In genomic region chr17:35651467-35651866, GRCh38 we compare ENCODE assay signal across 4 cellular contexts.
TF ChIP-seq lines count a peak whose summit lies in the region.

No MANE protein-coding gene starts in this region.

TF ChIP-seq in HepG2, 621 proteins besides CTCF, POLR2A, EP300 and RAD21:
- peak; percentile 51 for TF ChIP-seq MAFF (IDR thresholded peaks at IDR 0.05; ENCODE audit: low read depth, low read length)
- TF ChIP-seq ZNF24 (IDR thresholded peaks at IDR 0.05), result no peak
- TF ChIP-seq MAFK (conservative IDR thresholded peaks at IDR 0.05 in 1 of 2, IDR thresholded peaks at IDR 0.05 in 1 of 2; ENCODE audit: low read length in 2 of 2), result peak; percentile 77
TF ChIP-seq in HepG2: peak in this region for 2.

TF ChIP-seq in A549, 52 proteins besides CTCF, POLR2A, EP300 and RAD21:
- TF ChIP-seq MAFK (IDR thresholded peaks at IDR 0.05; ENCODE audit: partially characterized antibody) (peak; percentile 75), PHF8 (IDR thresholded peaks at IDR 0.05; ENCODE audit: borderline replicate concordance, low read depth) (no peak), HDAC2 (IDR thresholded peaks at IDR 0.05) (no peak), REST (IDR thresholded peaks at IDR 0.05) (no peak), HMGXB4 (CRISPR knock-in tag; IDR thresholded peaks at IDR 0.05; ENCODE audit: borderline replicate concordance) (no peak), GATA3 (IDR thresholded peaks at IDR 0.05; ENCODE audit: borderline replicate concordance) (no peak)

TF ChIP-seq in IMR-90, 13 proteins besides CTCF, POLR2A, EP300 and RAD21:
- TF ChIP-seq MAZ (IDR thresholded peaks at IDR 0.05; ENCODE audit: borderline replicate concordance, low read depth, low read length), result no peak
- TF ChIP-seq MAFK (IDR thresholded peaks at IDR 0.05; ENCODE audit: low read depth, low read length), result peak; percentile 58; the same call in 1 of the 2 replicates

TF ChIP-seq in K562, 482 proteins besides CTCF, POLR2A, EP300 and RAD21:
- TF ChIP-seq ZNF316 (IDR thresholded peaks at IDR 0.05) (peak; percentile 69), STAT5B (CRISPR knock-in tag; IDR thresholded peaks at IDR 0.05) (no peak), KLF16 (IDR thresholded peaks at IDR 0.05) (no peak), MAFK (IDR thresholded peaks at IDR 0.05; ENCODE audit: low read length) (peak; percentile 44; the same call in 1 of the 2 replicates), MAFF (IDR thresholded peaks at IDR 0.05; ENCODE audit: low read length) (peak; percentile 55; the same call in 1 of the 2 replicates), MEIS2 (IDR thresholded peaks at IDR 0.05; ENCODE audit: partially characterized antibody) (no peak), ZNF699 (CRISPR knock-in tag; IDR thresholded peaks at IDR 0.05; ENCODE audit: insufficient replicate concordance) (no peak), MTA1 (IDR thresholded peaks at IDR 0.05; ENCODE audit: borderline replicate concordance) (no peak), U2AF2 (optimal IDR thresholded peaks at IDR 0.05; ENCODE audit: low read depth, low read length) (no peak), NFXL1 (CRISPR knock-in tag; IDR thresholded peaks at IDR 0.05) (no peak), ZBTB11 (CRISPR knock-in tag; IDR thresholded peaks at IDR 0.05) (no peak), FOXK1 (CRISPR knock-in tag; IDR thresholded peaks at IDR 0.05; ENCODE audit: borderline replicate concordance) (no peak), ZNF23 (CRISPR knock-in tag; IDR thresholded peaks at IDR 0.05) (no peak), ZBTB17 (CRISPR knock-in tag; IDR thresholded peaks at IDR 0.05) (no peak), XRCC5 (IDR thresholded peaks at IDR 0.05; ENCODE audit: low read depth, low read length) (no peak), HSF4 (CRISPR knock-in tag; IDR thresholded peaks at IDR 0.05; ENCODE audit: borderline replicate concordance) (no peak), MAFG (tag; conservative IDR thresholded peaks at IDR 0.05) (0 out of 2 replicates have a peak, but pooled peaks have one; percentile 8)
